Comparison of ENCODE assay signal across 1 cellular context in the genomic region with DNA sequence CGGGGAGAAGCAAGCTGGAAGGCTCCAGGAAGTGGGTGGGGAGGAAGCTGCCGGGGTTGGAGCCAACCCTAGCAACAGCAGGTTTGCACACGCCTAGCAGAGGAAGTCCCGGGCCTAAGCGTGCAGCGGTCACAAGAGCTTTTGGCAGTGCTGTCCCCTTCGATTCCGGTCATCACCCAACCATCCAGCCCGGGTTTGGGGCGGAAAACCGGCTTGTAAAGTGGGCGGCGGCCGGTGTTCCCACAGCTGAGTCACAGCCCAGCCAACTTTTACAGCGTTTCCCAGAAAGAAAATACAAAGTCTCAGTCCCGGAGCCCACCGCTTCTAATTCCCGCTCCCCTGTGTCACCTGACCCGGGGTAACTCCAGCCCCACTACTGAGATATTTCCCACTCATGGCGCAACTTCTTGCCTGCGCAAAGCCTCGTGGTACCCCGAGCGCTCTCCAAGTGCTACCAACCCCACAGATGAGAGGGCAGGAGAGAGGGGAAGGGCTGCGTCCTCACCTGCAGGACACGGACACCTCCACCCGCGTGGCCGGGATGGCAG.
TF ChIP-seq lines count a peak whose summit lies in the region.

No MANE protein-coding gene starts in this region.

TF ChIP-seq in GM12878, 131 proteins besides CTCF, POLR2A, EP300 and RAD21 (continued from another document and continues in another):
- peak; percentile 88 for TF ChIP-seq MXI1 (IDR thresholded peaks at IDR 0.05; ENCODE audit: low read depth, low read length)
- no peak for TF ChIP-seq YY1 (IDR thresholded peaks at IDR 0.05; ENCODE audit: low read depth, low read length)
- TF ChIP-seq, protein P1, sequence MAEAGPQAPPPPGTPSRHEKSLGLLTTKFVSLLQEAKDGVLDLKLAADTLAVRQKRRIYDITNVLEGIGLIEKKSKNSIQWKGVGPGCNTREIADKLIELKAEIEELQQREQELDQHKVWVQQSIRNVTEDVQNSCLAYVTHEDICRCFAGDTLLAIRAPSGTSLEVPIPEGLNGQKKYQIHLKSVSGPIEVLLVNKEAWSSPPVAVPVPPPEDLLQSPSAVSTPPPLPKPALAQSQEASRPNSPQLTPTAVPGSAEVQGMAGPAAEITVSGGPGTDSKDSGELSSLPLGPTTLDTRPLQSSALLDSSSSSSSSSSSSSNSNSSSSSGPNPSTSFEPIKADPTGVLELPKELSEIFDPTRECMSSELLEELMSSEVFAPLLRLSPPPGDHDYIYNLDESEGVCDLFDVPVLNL (IDR thresholded peaks at IDR 0.05; ENCODE audit: low read depth, low read length), result no peak
- 0 out of 2 replicates have a peak, but pooled peaks have one; percentile 37 for TF ChIP-seq TCF12 (IDR thresholded peaks at IDR 0.05; ENCODE audit: low read depth, low read length)
- peak; percentile 73 for TF ChIP-seq RAD51 (IDR thresholded peaks at IDR 0.05)
- peak; percentile 35; the same call in 1 of the 2 replicates for TF ChIP-seq POLR2AphosphoS5 (IDR thresholded peaks at IDR 0.05; ENCODE audit: low read length)
- TF ChIP-seq RCOR1 (conservative IDR thresholded peaks at IDR 0.05; ENCODE audit: low read depth, low read length), result no peak
- peak; percentile 27; the same call in 1 of the 2 replicates for TF ChIP-seq TAF1 (IDR thresholded peaks at IDR 0.05; ENCODE audit: borderline replicate concordance, low read depth, low read length)
- no peak for TF ChIP-seq ZNF24 (IDR thresholded peaks at IDR 0.05)
- no peak for TF ChIP-seq ZNF384 (IDR thresholded peaks at IDR 0.05; ENCODE audit: borderline replicate concordance, low read depth, low read length)
- no peak for TF ChIP-seq ZZZ3 (IDR thresholded peaks at IDR 0.05; ENCODE audit: control insufficient read depth, insufficient read length, low read depth)
- TF ChIP-seq MEF2A (IDR thresholded peaks at IDR 0.05; ENCODE audit: insufficient read depth, low read depth, low read length), result no peak
- no peak for TF ChIP-seq SIX5 (IDR thresholded peaks at IDR 0.05; ENCODE audit: low read depth, low read length, severe bottlenecking)
- no peak for TF ChIP-seq RB1 (IDR thresholded peaks at IDR 0.05; ENCODE audit: borderline replicate concordance)
- TF ChIP-seq, protein P2, sequence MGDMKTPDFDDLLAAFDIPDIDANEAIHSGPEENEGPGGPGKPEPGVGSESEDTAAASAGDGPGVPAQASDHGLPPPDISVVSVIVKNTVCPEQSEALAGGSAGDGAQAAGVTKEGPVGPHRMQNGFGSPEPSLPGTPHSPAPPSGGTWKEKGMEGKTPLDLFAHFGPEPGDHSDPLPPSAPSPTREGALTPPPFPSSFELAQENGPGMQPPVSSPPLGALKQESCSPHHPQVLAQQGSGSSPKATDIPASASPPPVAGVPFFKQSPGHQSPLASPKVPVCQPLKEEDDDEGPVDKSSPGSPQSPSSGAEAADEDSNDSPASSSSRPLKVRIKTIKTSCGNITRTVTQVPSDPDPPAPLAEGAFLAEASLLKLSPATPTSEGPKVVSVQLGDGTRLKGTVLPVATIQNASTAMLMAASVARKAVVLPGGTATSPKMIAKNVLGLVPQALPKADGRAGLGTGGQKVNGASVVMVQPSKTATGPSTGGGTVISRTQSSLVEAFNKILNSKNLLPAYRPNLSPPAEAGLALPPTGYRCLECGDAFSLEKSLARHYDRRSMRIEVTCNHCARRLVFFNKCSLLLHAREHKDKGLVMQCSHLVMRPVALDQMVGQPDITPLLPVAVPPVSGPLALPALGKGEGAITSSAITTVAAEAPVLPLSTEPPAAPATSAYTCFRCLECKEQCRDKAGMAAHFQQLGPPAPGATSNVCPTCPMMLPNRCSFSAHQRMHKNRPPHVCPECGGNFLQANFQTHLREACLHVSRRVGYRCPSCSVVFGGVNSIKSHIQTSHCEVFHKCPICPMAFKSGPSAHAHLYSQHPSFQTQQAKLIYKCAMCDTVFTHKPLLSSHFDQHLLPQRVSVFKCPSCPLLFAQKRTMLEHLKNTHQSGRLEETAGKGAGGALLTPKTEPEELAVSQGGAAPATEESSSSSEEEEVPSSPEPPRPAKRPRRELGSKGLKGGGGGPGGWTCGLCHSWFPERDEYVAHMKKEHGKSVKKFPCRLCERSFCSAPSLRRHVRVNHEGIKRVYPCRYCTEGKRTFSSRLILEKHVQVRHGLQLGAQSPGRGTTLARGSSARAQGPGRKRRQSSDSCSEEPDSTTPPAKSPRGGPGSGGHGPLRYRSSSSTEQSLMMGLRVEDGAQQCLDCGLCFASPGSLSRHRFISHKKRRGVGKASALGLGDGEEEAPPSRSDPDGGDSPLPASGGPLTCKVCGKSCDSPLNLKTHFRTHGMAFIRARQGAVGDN (IDR thresholded peaks at IDR 0.05), result peak; percentile 67
- no peak for TF ChIP-seq ZNF622 (IDR thresholded peaks at IDR 0.05)
- TF ChIP-seq EGR1 (IDR thresholded peaks at IDR 0.05; ENCODE audit: borderline replicate concordance in 1 of 2, low read depth in 2 of 2, low read length in 2 of 2), result peak in 1 of 2 experiments; percentile 65; a peak in 2 of 3 replicates
- TF ChIP-seq, protein P3, sequence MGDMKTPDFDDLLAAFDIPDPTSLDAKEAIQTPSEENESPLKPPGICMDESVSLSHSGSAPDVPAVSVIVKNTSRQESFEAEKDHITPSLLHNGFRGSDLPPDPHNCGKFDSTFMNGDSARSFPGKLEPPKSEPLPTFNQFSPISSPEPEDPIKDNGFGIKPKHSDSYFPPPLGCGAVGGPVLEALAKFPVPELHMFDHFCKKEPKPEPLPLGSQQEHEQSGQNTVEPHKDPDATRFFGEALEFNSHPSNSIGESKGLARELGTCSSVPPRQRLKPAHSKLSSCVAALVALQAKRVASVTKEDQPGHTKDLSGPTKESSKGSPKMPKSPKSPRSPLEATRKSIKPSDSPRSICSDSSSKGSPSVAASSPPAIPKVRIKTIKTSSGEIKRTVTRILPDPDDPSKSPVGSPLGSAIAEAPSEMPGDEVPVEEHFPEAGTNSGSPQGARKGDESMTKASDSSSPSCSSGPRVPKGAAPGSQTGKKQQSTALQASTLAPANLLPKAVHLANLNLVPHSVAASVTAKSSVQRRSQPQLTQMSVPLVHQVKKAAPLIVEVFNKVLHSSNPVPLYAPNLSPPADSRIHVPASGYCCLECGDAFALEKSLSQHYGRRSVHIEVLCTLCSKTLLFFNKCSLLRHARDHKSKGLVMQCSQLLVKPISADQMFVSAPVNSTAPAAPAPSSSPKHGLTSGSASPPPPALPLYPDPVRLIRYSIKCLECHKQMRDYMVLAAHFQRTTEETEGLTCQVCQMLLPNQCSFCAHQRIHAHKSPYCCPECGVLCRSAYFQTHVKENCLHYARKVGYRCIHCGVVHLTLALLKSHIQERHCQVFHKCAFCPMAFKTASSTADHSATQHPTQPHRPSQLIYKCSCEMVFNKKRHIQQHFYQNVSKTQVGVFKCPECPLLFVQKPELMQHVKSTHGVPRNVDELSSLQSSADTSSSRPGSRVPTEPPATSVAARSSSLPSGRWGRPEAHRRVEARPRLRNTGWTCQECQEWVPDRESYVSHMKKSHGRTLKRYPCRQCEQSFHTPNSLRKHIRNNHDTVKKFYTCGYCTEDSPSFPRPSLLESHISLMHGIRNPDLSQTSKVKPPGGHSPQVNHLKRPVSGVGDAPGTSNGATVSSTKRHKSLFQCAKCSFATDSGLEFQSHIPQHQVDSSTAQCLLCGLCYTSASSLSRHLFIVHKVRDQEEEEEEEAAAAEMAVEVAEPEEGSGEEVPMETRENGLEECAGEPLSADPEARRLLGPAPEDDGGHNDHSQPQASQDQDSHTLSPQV (IDR thresholded peaks at IDR 0.05), result 0 out of 2 replicates have a peak, but pooled peaks have one; percentile 25
- TF ChIP-seq, protein P4, sequence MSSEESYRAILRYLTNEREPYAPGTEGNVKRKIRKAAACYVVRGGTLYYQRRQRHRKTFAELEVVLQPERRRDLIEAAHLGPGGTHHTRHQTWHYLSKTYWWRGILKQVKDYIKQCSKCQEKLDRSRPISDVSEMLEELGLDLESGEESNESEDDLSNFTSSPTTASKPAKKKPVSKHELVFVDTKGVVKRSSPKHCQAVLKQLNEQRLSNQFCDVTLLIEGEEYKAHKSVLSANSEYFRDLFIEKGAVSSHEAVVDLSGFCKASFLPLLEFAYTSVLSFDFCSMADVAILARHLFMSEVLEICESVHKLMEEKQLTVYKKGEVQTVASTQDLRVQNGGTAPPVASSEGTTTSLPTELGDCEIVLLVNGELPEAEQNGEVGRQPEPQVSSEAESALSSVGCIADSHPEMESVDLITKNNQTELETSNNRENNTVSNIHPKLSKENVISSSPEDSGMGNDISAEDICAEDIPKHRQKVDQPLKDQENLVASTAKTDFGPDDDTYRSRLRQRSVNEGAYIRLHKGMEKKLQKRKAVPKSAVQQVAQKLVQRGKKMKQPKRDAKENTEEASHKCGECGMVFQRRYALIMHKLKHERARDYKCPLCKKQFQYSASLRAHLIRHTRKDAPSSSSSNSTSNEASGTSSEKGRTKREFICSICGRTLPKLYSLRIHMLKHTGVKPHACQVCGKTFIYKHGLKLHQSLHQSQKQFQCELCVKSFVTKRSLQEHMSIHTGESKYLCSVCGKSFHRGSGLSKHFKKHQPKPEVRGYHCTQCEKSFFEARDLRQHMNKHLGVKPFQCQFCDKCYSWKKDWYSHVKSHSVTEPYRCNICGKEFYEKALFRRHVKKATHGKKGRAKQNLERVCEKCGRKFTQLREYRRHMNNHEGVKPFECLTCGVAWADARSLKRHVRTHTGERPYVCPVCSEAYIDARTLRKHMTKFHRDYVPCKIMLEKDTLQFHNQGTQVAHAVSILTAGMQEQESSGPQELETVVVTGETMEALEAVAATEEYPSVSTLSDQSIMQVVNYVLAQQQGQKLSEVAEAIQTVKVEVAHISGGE (CRISPR knock-in tag; IDR thresholded peaks at IDR 0.05), result peak; percentile 41
- TF ChIP-seq, protein P5, sequence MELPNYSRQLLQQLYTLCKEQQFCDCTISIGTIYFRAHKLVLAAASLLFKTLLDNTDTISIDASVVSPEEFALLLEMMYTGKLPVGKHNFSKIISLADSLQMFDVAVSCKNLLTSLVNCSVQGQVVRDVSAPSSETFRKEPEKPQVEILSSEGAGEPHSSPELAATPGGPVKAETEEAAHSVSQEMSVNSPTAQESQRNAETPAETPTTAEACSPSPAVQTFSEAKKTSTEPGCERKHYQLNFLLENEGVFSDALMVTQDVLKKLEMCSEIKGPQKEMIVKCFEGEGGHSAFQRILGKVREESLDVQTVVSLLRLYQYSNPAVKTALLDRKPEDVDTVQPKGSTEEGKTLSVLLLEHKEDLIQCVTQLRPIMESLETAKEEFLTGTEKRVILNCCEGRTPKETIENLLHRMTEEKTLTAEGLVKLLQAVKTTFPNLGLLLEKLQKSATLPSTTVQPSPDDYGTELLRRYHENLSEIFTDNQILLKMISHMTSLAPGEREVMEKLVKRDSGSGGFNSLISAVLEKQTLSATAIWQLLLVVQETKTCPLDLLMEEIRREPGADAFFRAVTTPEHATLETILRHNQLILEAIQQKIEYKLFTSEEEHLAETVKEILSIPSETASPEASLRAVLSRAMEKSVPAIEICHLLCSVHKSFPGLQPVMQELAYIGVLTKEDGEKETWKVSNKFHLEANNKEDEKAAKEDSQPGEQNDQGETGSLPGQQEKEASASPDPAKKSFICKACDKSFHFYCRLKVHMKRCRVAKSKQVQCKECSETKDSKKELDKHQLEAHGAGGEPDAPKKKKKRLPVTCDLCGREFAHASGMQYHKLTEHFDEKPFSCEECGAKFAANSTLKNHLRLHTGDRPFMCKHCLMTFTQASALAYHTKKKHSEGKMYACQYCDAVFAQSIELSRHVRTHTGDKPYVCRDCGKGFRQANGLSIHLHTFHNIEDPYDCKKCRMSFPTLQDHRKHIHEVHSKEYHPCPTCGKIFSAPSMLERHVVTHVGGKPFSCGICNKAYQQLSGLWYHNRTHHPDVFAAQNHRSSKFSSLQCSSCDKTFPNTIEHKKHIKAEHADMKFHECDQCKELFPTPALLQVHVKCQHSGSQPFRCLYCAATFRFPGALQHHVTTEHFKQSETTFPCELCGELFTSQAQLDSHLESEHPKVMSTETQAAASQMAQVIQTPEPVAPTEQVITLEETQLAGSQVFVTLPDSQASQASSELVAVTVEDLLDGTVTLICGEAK (IDR thresholded peaks at IDR 0.05; ENCODE audit: borderline replicate concordance), result peak; percentile 72
- TF ChIP-seq RELA (IDR thresholded peaks at IDR 0.05; ENCODE audit: borderline replicate concordance, partially characterized antibody), result no peak
- TF ChIP-seq, protein P6, sequence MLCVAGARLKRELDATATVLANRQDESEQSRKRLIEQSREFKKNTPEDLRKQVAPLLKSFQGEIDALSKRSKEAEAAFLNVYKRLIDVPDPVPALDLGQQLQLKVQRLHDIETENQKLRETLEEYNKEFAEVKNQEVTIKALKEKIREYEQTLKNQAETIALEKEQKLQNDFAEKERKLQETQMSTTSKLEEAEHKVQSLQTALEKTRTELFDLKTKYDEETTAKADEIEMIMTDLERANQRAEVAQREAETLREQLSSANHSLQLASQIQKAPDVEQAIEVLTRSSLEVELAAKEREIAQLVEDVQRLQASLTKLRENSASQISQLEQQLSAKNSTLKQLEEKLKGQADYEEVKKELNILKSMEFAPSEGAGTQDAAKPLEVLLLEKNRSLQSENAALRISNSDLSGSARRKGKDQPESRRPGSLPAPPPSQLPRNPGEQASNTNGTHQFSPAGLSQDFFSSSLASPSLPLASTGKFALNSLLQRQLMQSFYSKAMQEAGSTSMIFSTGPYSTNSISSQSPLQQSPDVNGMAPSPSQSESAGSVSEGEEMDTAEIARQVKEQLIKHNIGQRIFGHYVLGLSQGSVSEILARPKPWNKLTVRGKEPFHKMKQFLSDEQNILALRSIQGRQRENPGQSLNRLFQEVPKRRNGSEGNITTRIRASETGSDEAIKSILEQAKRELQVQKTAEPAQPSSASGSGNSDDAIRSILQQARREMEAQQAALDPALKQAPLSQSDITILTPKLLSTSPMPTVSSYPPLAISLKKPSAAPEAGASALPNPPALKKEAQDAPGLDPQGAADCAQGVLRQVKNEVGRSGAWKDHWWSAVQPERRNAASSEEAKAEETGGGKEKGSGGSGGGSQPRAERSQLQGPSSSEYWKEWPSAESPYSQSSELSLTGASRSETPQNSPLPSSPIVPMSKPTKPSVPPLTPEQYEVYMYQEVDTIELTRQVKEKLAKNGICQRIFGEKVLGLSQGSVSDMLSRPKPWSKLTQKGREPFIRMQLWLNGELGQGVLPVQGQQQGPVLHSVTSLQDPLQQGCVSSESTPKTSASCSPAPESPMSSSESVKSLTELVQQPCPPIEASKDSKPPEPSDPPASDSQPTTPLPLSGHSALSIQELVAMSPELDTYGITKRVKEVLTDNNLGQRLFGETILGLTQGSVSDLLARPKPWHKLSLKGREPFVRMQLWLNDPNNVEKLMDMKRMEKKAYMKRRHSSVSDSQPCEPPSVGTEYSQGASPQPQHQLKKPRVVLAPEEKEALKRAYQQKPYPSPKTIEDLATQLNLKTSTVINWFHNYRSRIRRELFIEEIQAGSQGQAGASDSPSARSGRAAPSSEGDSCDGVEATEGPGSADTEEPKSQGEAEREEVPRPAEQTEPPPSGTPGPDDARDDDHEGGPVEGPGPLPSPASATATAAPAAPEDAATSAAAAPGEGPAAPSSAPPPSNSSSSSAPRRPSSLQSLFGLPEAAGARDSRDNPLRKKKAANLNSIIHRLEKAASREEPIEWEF (IDR thresholded peaks at IDR 0.05; ENCODE audit: insufficient replicate concordance, low read depth, low read length), result no peak
- TF ChIP-seq TARDBP (IDR thresholded peaks at IDR 0.05; ENCODE audit: borderline replicate concordance), result no peak; the same call in 1 of the 2 replicates
- 0 out of 3 replicates have a peak, but pooled peaks have one; percentile 10 for TF ChIP-seq POU2F2 (IDR thresholded peaks at IDR 0.05; ENCODE audit: borderline replicate concordance, low read depth, low read length)
- TF ChIP-seq ASH2L (IDR thresholded peaks at IDR 0.05; ENCODE audit: borderline replicate concordance, low read depth), result no peak
